Comparison of ENCODE assay signal across 10 cellular contexts in the genomic region with DNA sequence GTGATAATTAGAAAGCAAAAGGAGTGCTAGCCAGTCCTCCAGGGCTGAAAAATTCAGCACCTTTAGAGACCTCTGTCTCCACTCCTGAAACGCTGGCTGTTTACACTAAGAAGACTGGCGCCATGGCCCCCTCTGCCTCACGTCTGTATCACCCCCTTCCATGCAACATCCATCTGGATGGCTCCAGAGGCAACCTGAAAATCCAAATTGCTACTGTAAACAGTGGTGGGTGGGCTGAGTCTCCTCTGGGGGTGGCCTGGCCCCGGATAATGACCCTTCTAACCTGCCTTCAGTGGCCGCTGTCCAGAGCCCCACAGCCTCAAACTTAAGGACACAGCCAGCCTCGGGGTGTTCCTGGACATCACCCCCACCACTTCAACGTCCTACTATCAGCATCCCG. TPM values are rescaled to one million over a fixed set of nuclear protein-coding genes. Genes with fewer than 3 reads are reported as not detected.
DNase-seq lines count a peak whose midpoint lies in the region; ATAC-seq and TF ChIP-seq lines count a peak whose summit lies in the region.
"Had no signal": no experiment of that assay in that cellular context is flagged by ENCODE, and none has a peak within 500 bp of the region (broad histone marks: within the 10 kb centered on the region; RNA-seq: fewer than 3 reads in every experiment).

No MANE protein-coding gene starts in this region.

- H3K9ac ChIP-seq in endodermal cell (ENCODE audit: extremely low read depth, low read length, poor library complexity, severe bottlenecking): peak overlapping the region; percentile 24

- H3K36me3 Mint-ChIP-seq in endodermal cell (ENCODE audit: low read depth): no peaks in the 10 kb centered on the region
- no peaks in the 10 kb centered on the region for H3K36me3 Mint-ChIP-seq in neural crest cell (ENCODE audit: low read depth)

- peak overlapping the region; percentile 85 for H3K4me3 ChIP-seq in endodermal cell (ENCODE audit: low read length)

- peaks cover 25% of the 10 kb centered on the region for H3K27me3 ChIP-seq in endodermal cell (ENCODE audit: control insufficient read depth, insufficient read depth, low read length, poor library complexity, severe bottlenecking)

- peaks cover 40% of the 10 kb centered on the region for H3K27me3 Mint-ChIP-seq in endodermal cell (ENCODE audit: insufficient read depth)
- H3K27me3 Mint-ChIP-seq in neural crest cell (ENCODE audit: low read depth): peaks cover 17% of the 10 kb centered on the region

- H3K27ac Mint-ChIP-seq in endodermal cell (peak overlapping the region; percentile 68), neural crest cell (ENCODE audit: unreplicated experiment) (peak overlapping the region; percentile 92)

- TF ChIP-seq CTCF in endodermal cell (conservative IDR thresholded peaks at IDR 0.05) (no peak), neural crest cell (conservative IDR thresholded peaks at IDR 0.05) (no peak)

- no peaks in the 10 kb centered on the region for H3K9me3 ChIP-seq in endodermal cell (ENCODE audit: control insufficient read depth, low read length)

- H3K4me1 Mint-ChIP-seq in endodermal cell (peaks cover 22% of the 10 kb centered on the region), neural crest cell (peaks cover 22% of the 10 kb centered on the region)

- ATAC-seq in GM21528 (IDR thresholded peaks at IDR 0.05; ENCODE audit: low FRiP score, unreplicated experiment): no peak
- ATAC-seq in HG03342 (IDR thresholded peaks at IDR 0.05; ENCODE audit: unreplicated experiment): no peak
- ATAC-seq: GM12878 had no signal

- H3K9me3 Mint-ChIP-seq in endodermal cell (no peaks in the 10 kb centered on the region), neural crest cell (no peaks in the 10 kb centered on the region)

- H3K4me1 ChIP-seq in endodermal cell (ENCODE audit: control insufficient read depth, insufficient read depth, low read length): no peaks in the 10 kb centered on the region

- no peak overlapping the region for H3K27ac ChIP-seq in endodermal cell (ENCODE audit: low read depth, low read length)

- WGBS in endodermal cell (ENCODE audit: insufficient coverage in 1 of 2, insufficient read length in 1 of 2), 2 experiments: 6 to 7% methylated on average over 2 to 8 of the region's 8 CpGs

- H3K36me3 ChIP-seq in endodermal cell (ENCODE audit: control insufficient read depth, insufficient read depth, low read length): no peaks in the 10 kb centered on the region

- DNase-seq in Ammon's horn (ENCODE audit: low spot score) (peak; percentile 4), NCI-H146 (lab: John Stamatoyannopoulos, UW) (peak; percentile 24), endodermal cell (peak; percentile 64), neural crest cell (ENCODE audit: low read depth, low spot score) (no peak), NCI-H1105 treated with DMSO at 0.1 percent for 48 hours (lab: John Stamatoyannopoulos, UW) (no peak), COR-L47 (lab: John Stamatoyannopoulos, UW) (no peak)

- H3K4me3 Mint-ChIP-seq in endodermal cell (peak overlapping the region; percentile 70), neural crest cell (peak overlapping the region; percentile 97)

RNA-seq across cellular contexts. Expression of a gene that starts 1.4 kb away (rescaled TPM):
- total RNA-seq in endodermal cell (10 to 100 TPM; 12.0 to 12.6 TPM), neural crest cell (12.4 and 13.5 TPM in 2 replicates)
- polyA plus RNA-seq in endodermal cell (2013, experiment 1 of 2): 9.2 TPM
- polyA plus RNA-seq in endodermal cell (2013, experiment 2 of 2): 8.0 TPM
- total RNA-seq: mononuclear cell had no signal

Comparison
In these comparisons a context has a peak if more than half of its experiments do, and no peak if none do; other contexts are left out.
1. DNase-seq: peak in Ammon's horn (single experiment), NCI-H146 (single experiment) and endodermal cell (single experiment); none in neural crest cell (single experiment), NCI-H1105 treated with DMSO at 0.1 percent for 48 hours (single experiment) and COR-L47 (single experiment).